8 cellular contexts compared by ENCODE assay signal in genomic region chr1:39407496-39407888, GRCh38.
DNase-seq lines count a peak whose midpoint lies in the region; ATAC-seq and FAIRE-seq lines count a peak whose summit lies in the region.

No MANE protein-coding gene starts in this region.

- H3K4me3 ChIP-seq in BLaER1 treated with 17β-estradiol and CSF1 and Interleukin-3, amounts not matched to agents 10 nM and 100 nM = peak overlapping the region in 7 of 10 experiments; percentile 68 to 96 (median 85); a peak in 11 of 20 replicates
- peak overlapping the region; percentile 69 for H3K4me3 ChIP-seq in Jurkat, Clone E6-1 (ENCODE audit: low read length)

- no peaks in the 10 kb centered on the region for H3K9me3 Mint-ChIP-seq in natural killer cell treated with Interleukin-12 subunit alpha and Interleukin-12 subunit beta and Interleukin-15 and Interleukin-18, amount 100 ng/mL, for 72 hours

- H4K20me1 ChIP-seq in BLaER1 treated with 17β-estradiol and CSF1 and Interleukin-3, amounts not matched to agents 10 nM and 100 nM = peaks cover 32 to 73% (median 46%) of the 10 kb centered on the region in 11 experiments

- H3K4me1 ChIP-seq in BLaER1 treated with 17β-estradiol and CSF1 and Interleukin-3, amounts not matched to agents 10 nM and 100 nM = peaks cover 67 to 88% (median 79%) of the 10 kb centered on the region in 10 experiments

- H3K27me3 ChIP-seq in BLaER1 treated with 17β-estradiol and CSF1 and Interleukin-3, amounts not matched to agents 10 nM and 100 nM = no peaks in the 10 kb centered on the region

- no peaks in the 10 kb centered on the region for H3K27me3 Mint-ChIP-seq in natural killer cell treated with Interleukin-12 subunit alpha and Interleukin-12 subunit beta and Interleukin-15 and Interleukin-18, amount 100 ng/mL, for 72 hours

- no peak for ATAC-seq in natural killer cell treated with Interleukin-12 subunit alpha and Interleukin-12 subunit beta and Interleukin-15 and Interleukin-18, amount 100 ng/mL, for 72 hours
- no peak for ATAC-seq in GM18867 (IDR thresholded peaks at IDR 0.05; ENCODE audit: unreplicated experiment)

- H3K36me3 ChIP-seq in BLaER1 treated with 17β-estradiol and CSF1 and Interleukin-3, amounts not matched to agents 10 nM and 100 nM = peaks cover 1 to 27% (median 14%) of the 10 kb centered on the region in 11 experiments; a peak in 19 of 22 replicates

- peaks cover 43 to 67% of the 10 kb centered on the region in 2 donors for H3K4me1 Mint-ChIP-seq in natural killer cell treated with Interleukin-12 subunit alpha and Interleukin-12 subunit beta and Interleukin-15 and Interleukin-18, amount 100 ng/mL, for 72 hours (ENCODE audit: low read depth in 2 of 2)

- peak overlapping the region; percentile 76 to 93 (median 91) for H3K4me2 ChIP-seq in BLaER1 treated with 17β-estradiol and CSF1 and Interleukin-3, amounts not matched to agents 10 nM and 100 nM

- H3K36me3 Mint-ChIP-seq in natural killer cell treated with Interleukin-12 subunit alpha and Interleukin-12 subunit beta and Interleukin-15 and Interleukin-18, amount 100 ng/mL, for 72 hours = peaks cover 5% of the 10 kb centered on the region

- H3K4me3 Mint-ChIP-seq in natural killer cell treated with Interleukin-12 subunit alpha and Interleukin-12 subunit beta and Interleukin-15 and Interleukin-18, amount 100 ng/mL, for 72 hours = peak overlapping the region; percentile 86

- no peak for FAIRE-seq in frontal cortex (lab: Jason Lieb, UNC)

- no peak for DNase-seq in Jurkat, Clone E6-1 (ENCODE audit: low read depth, low spot score)
- DNase-seq in caudate nucleus (lab: John Stamatoyannopoulos, UW) (peak in 1 of 61 donors; percentile 5), frontal cortex (ENCODE audit: low spot score in 2 of 2) (no peak), NCI-H1930 (lab: John Stamatoyannopoulos, UW) (no peak), pons (ENCODE audit: low spot score) (no peak)
- no peak for DNase-seq in natural killer cell treated with Interleukin-12 subunit alpha and Interleukin-12 subunit beta and Interleukin-15 and Interleukin-18, amount 100 ng/mL, for 72 hours (ENCODE audit: low spot score)

- H3K27ac ChIP-seq in BLaER1 treated with 17β-estradiol and CSF1 and Interleukin-3, amounts not matched to agents 10 nM and 100 nM = peak overlapping the region in 9 of 11 experiments; percentile 5 to 89 (median 88); a peak in 15 of 22 replicates
- peak overlapping the region; percentile 95 for H3K27ac ChIP-seq in caudate nucleus (ENCODE audit: low read depth, low read length)

- peak overlapping the region in 10 of 11 experiments; percentile 39 to 93 (median 86); a peak in 18 of 22 replicates for H3K9ac ChIP-seq in BLaER1 treated with 17β-estradiol and CSF1 and Interleukin-3, amounts not matched to agents 10 nM and 100 nM

- peak overlapping the region; percentile 64 to 66 for H3K27ac Mint-ChIP-seq in natural killer cell treated with Interleukin-12 subunit alpha and Interleukin-12 subunit beta and Interleukin-15 and Interleukin-18, amount 100 ng/mL, for 72 hours

- no peaks in the 10 kb centered on the region for H3K9me3 ChIP-seq in BLaER1 treated with 17β-estradiol and CSF1 and Interleukin-3, amounts not matched to agents 10 nM and 100 nM (replicated peaks in 1 of 11)
